Comparison of ENCODE assay signal across 2 cellular contexts in genomic region chr11:68413591-68413999, GRCh38.
TF ChIP-seq lines count a peak whose summit lies in the region.

No MANE protein-coding gene starts in this region.

TF ChIP-seq in H1, 55 proteins besides CTCF, POLR2A, EP300 and RAD21:
- TF ChIP-seq HDAC6 (IDR thresholded peaks at IDR 0.05; ENCODE audit: low read depth, low read length) (no peak), SP1 (IDR thresholded peaks at IDR 0.05; ENCODE audit: low read depth, low read length) (no peak), USF2 (IDR thresholded peaks at IDR 0.05; ENCODE audit: low read length) (no peak), ZNF274 (IDR thresholded peaks at IDR 0.05; ENCODE audit: borderline replicate concordance, extremely low read depth, low read length) (no peak), TEAD4 (IDR thresholded peaks at IDR 0.05; ENCODE audit: low read depth, low read length) (no peak), SAP30 (IDR thresholded peaks at IDR 0.05; ENCODE audit: insufficient read depth, insufficient replicate concordance, low read length) (no peak), NANOG (IDR thresholded peaks at IDR 0.05; ENCODE audit: insufficient read depth, low read depth, low read length, poor library complexity, severe bottlenecking) (no peak), POU5F1 (IDR thresholded peaks at IDR 0.05; ENCODE audit: low read depth, low read length) (no peak)

TF ChIP-seq in GM23338, 12 proteins besides CTCF, POLR2A, EP300 and RAD21:
- TF ChIP-seq NANOG (IDR thresholded peaks at IDR 0.05; ENCODE audit: borderline replicate concordance) (no peak), EZH2 (IDR thresholded peaks at IDR 0.05; ENCODE audit: low read depth, unreplicated experiment) (no peak), ZNF462 (CRISPR knock-in tag; IDR thresholded peaks at IDR 0.05) (no peak), CREB1 (CRISPR knock-in tag; IDR thresholded peaks at IDR 0.05; ENCODE audit: low read depth) (no peak), ZNF114 (CRISPR knock-in tag; IDR thresholded peaks at IDR 0.05) (no peak)
